ENCODE assay signal across 11 cellular contexts in the genomic region with DNA sequence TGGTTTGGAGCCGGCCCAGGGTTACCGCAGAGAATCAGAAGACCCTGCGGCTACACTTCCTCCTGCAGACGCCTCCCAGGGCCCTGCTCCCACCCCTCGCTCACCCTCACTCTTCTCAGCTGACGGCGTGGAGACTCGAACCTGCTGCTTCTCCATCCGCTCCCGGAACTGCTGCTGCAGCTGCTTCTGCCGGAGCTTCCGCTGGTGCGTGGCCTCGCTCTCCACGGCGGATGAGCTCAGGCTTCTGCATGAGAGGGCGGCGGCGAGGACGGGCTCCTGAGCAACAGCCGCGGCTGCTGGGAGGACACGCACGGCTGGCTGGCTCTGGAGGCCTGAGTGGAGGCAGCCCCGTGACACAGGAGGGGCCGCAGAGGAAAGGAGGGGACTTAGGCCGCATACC. TPM values are rescaled to one million over a fixed set of nuclear protein-coding genes. Genes with fewer than 3 reads are reported as not detected.
DNase-seq lines count a peak whose midpoint lies in the region; ATAC-seq, FAIRE-seq and TF ChIP-seq lines count a peak whose summit lies in the region.
"Had no signal": no experiment of that assay in that cellular context is flagged by ENCODE, and none has a peak within 500 bp of the region (broad histone marks: within the 10 kb centered on the region; RNA-seq: fewer than 3 reads in every experiment).

No MANE protein-coding gene starts in this region.

- no peak for FAIRE-seq in HTR-8/SVneo (lab: Jason Lieb, UNC)

- intact Hi-C loops in CD8-positive, alpha-beta T cell (cut with DNase I, micrococcal nuclease) = no loop called here
- intact Hi-C loops in PC-3 (cut with micrococcal nuclease) (no loop called here), natural killer cell (cut with micrococcal nuclease) (no loop called here)

- CTCF ChIA-PET in CD8-positive, alpha-beta T cell (lab: Charles Lee) = interaction anchor here (0.8 to 1.4 kb wide), 3 partner anchors 10 to 347 kb away, joined by 3 to 4 read pairs (median 4); no protein-coding TSS in a partner anchor
- CTCF ChIA-PET in PC-3 (lab: Charles Lee) = no interaction called here

- no peaks in the 10 kb centered on the region for H3K27me3 ChIP-seq in CD8-positive, alpha-beta T cell (ENCODE audit: insufficient read depth, low read length)
- no peaks in the 10 kb centered on the region for H3K27me3 ChIP-seq in PC-3 (ENCODE audit: low read length)
- H3K27me3 ChIP-seq: breast epithelium had no signal

- H3K36me3 ChIP-seq in CD8-positive, alpha-beta T cell (ENCODE audit: insufficient read depth, low read length) = peaks cover 37% of the 10 kb centered on the region
- H3K36me3 ChIP-seq in PC-3 (ENCODE audit: low read depth, low read length) = peaks cover 35% of the 10 kb centered on the region; the same call in 1 of the 2 replicates

- no peaks in the 10 kb centered on the region for H3K79me2 ChIP-seq in PC-3 (ENCODE audit: low read length)

- POLR2A ChIA-PET in CD8-positive, alpha-beta T cell (lab: Charles Lee) = interaction anchor here (2.0 kb wide), 1 partner anchor 33 kb away, joined by 7 read pairs; the partner anchor contains the start of gene RAD52
- POLR2A ChIA-PET in PC-3 (lab: Charles Lee; ENCODE audit: unreplicated experiment) = no interaction called here

- peaks cover 32% of the 10 kb centered on the region for H3K4me1 Mint-ChIP-seq in CD8-positive, alpha-beta T cell (ENCODE audit: low read depth)
- H3K4me1 Mint-ChIP-seq in activated naive CD4-positive, alpha-beta T cell treated with anti-CD3 and anti-CD28 coated beads, Interleukin-2, amount 50 U/mL, for 24 hours = peaks cover 27% of the 10 kb centered on the region
- H3K4me1 Mint-ChIP-seq in natural killer cell = peaks cover 21 to 31% of the 10 kb centered on the region in 2 donors

- no peaks in the 10 kb centered on the region for H3K9me3 ChIP-seq in CD8-positive, alpha-beta T cell (ENCODE audit: low read length)
- H3K9me3 ChIP-seq in PC-3 (ENCODE audit: low read length) = no peaks in the 10 kb centered on the region
- H3K9me3 ChIP-seq: breast epithelium had no signal

- H3K36me3 Mint-ChIP-seq in CD8-positive, alpha-beta T cell = peaks cover 77% of the 10 kb centered on the region
- H3K36me3 Mint-ChIP-seq in activated naive CD4-positive, alpha-beta T cell treated with anti-CD3 and anti-CD28 coated beads, Interleukin-2, amount 50 U/mL, for 24 hours = peaks cover 11% of the 10 kb centered on the region
- H3K36me3 Mint-ChIP-seq in natural killer cell = no peaks in the 10 kb centered on the region

- H2AFZ ChIP-seq in PC-3 (ENCODE audit: low read length) = no peak overlapping the region

- no peak overlapping the region for H3K27ac ChIP-seq in CD8-positive, alpha-beta T cell (ENCODE audit: low read depth, low read length)
- H3K27ac ChIP-seq in PC-3 (ENCODE audit: low read length) = peak overlapping the region; percentile 99
- H3K27ac ChIP-seq: breast epithelium had no signal

- no peaks in the 10 kb centered on the region for H3K9me3 Mint-ChIP-seq in CD8-positive, alpha-beta T cell
- no peaks in the 10 kb centered on the region for H3K9me3 Mint-ChIP-seq in activated naive CD4-positive, alpha-beta T cell treated with anti-CD3 and anti-CD28 coated beads, Interleukin-2, amount 50 U/mL, for 24 hours
- no peaks in the 10 kb centered on the region for H3K9me3 Mint-ChIP-seq in natural killer cell

- no peak for TF ChIP-seq CTCF in CD8-positive, alpha-beta T cell (IDR thresholded peaks at IDR 0.05)
- TF ChIP-seq CTCF in PC-3 (conservative IDR thresholded peaks at IDR 0.05; ENCODE audit: low read depth, low read length) = no peak
- TF ChIP-seq CTCF in natural killer cell (IDR thresholded peaks at IDR 0.05) = no peak

- H3K27ac Mint-ChIP-seq in CD8-positive, alpha-beta T cell = peak overlapping the region; percentile 80
- peak overlapping the region; percentile 88 for H3K27ac Mint-ChIP-seq in activated naive CD4-positive, alpha-beta T cell treated with anti-CD3 and anti-CD28 coated beads, Interleukin-2, amount 50 U/mL, for 24 hours
- peak overlapping the region; percentile 77 to 82 for H3K27ac Mint-ChIP-seq in natural killer cell

- no peaks in the 10 kb centered on the region for H3K27me3 Mint-ChIP-seq in CD8-positive, alpha-beta T cell (ENCODE audit: low read depth)
- no peaks in the 10 kb centered on the region for H3K27me3 Mint-ChIP-seq in activated naive CD4-positive, alpha-beta T cell treated with anti-CD3 and anti-CD28 coated beads, Interleukin-2, amount 50 U/mL, for 24 hours
- H3K27me3 Mint-ChIP-seq in natural killer cell (ENCODE audit: low read depth in 2 of 2) = no peaks in the 10 kb centered on the region

- no peaks in the 10 kb centered on the region for H3K9me2 ChIP-seq in PC-3 (replicated peaks; ENCODE audit: low read length)

- peak overlapping the region; percentile 42 for H3K4me3 Mint-ChIP-seq in CD8-positive, alpha-beta T cell
- H3K4me3 Mint-ChIP-seq in activated naive CD4-positive, alpha-beta T cell treated with anti-CD3 and anti-CD28 coated beads, Interleukin-2, amount 50 U/mL, for 24 hours = peak overlapping the region; percentile 61
- peak overlapping the region; percentile 77 for H3K4me3 Mint-ChIP-seq in natural killer cell

- H3K4me1 ChIP-seq in CD8-positive, alpha-beta T cell (ENCODE audit: insufficient read depth, low read length) = peaks cover 12% of the 10 kb centered on the region
- H3K4me1 ChIP-seq in PC-3 (ENCODE audit: insufficient read depth, low read length) = peaks cover 32% of the 10 kb centered on the region
- H3K4me1 ChIP-seq: breast epithelium had no signal

- no peak overlapping the region for H3K9ac ChIP-seq in PC-3 (ENCODE audit: low read length)

- no peaks in the 10 kb centered on the region for H4K20me1 ChIP-seq in PC-3 (ENCODE audit: low read length)

- no peak overlapping the region for H3K4me2 ChIP-seq in PC-3 (ENCODE audit: low read length)

- peak in 2 of 7 experiments; percentile 43 to 65 for DNase-seq in CD8-positive, alpha-beta T cell
- no peak for DNase-seq in PC-3
- no peak for DNase-seq in natural killer cell
- no peak for DNase-seq in COR-L47 (lab: John Stamatoyannopoulos, UW)
- no peak for DNase-seq in HTR-8/SVneo (ENCODE audit: insufficient read length, low spot score)
- DNase-seq: NCI-H1694, SW 1271 had no signal

- H3F3A ChIP-seq in PC-3 (ENCODE audit: low read length, unreplicated experiment) = peaks cover 10% of the 10 kb centered on the region

- ATAC-seq in CD8-positive, alpha-beta T cell = peak; percentile 34
- no peak for ATAC-seq in PC-3
- peak in 1 of 3 donors; percentile 48 for ATAC-seq in natural killer cell
- ATAC-seq in HG02798 (IDR thresholded peaks at IDR 0.05; ENCODE audit: poor library complexity, unreplicated experiment) = no peak
- ATAC-seq in GM21447 (IDR thresholded peaks at IDR 0.05; ENCODE audit: unreplicated experiment) = no peak

- no TSS peak for BruUV-seq in PC-3 (replicated peaks; lab: Mats Ljungman, UMichigan)

- H3K4me3 ChIP-seq in CD8-positive, alpha-beta T cell (ENCODE audit: low read depth, low read length) = no peak overlapping the region
- H3K4me3 ChIP-seq in PC-3 (ENCODE audit: low read length) = no peak overlapping the region
- H3K4me3 ChIP-seq: breast epithelium had no signal

RNA-seq across cellular contexts. Expression of gene RAD52, which starts 33.3 kb away (rescaled TPM):
- total RNA-seq in CD8-positive, alpha-beta T cell = 1 to 10 TPM; 8.1 to 9.6 TPM
- 17.4 and 19.3 TPM in 2 replicates for total RNA-seq in PC-3 (2014; rRNA removed)
- total RNA-seq in natural killer cell = 10 to 100 TPM in 2 of 3 donors, 1 to 10 TPM in 1; 9.4 to 15.5 (median 13.7) TPM
